15 cellular contexts compared by ENCODE assay signal in the genomic region with DNA sequence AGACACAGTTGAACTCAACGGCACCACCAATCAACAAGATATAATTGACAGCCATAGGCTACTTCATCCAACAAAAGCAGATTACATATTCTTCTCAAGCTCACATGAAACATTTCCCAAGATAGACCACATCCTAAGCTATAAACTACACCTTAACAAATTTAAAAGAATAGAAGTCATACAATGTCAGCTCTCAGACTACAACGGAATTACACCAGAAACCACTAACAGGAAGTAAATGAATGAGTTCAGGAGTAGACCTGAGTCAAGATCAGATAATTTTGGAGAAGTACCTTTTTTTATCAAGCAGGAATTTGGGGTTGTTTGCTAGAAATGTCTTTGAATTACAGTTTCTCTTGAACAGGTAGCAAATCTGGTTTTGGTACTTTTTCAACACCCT.
"Had no signal": no experiment of that assay in that cellular context is flagged by ENCODE, and none has a peak within 500 bp of the region (broad histone marks: within the 10 kb centered on the region; RNA-seq: fewer than 3 reads in every experiment).

No MANE protein-coding gene starts in this region.

- H3K4me2 ChIP-seq: hepatocyte had no signal

- FAIRE-seq: colon had no signal

- H2AFZ ChIP-seq: hepatocyte had no signal

- H3K79me2 ChIP-seq: hepatocyte had no signal

- H3K27ac ChIP-seq: body of pancreas, dorsolateral prefrontal cortex, epithelial cell of prostate, hepatocyte, prostate gland, thyroid gland had no signal

- H3K36me3 ChIP-seq: prostate gland, thyroid gland had no signal

- DNase-seq: activated CD8-positive, alpha-beta T cell treated with anti-CD3 and anti-CD28 coated beads for 36 hours; activated naive CD4-positive, alpha-beta T cell treated with anti-CD3 and anti-CD28 coated beads for 36 hours; activated T-cell treated with anti-CD3 and anti-CD28 coated beads, Interleukin-2, amount 50 U/mL, for 24 hours; body of pancreas; central memory CD4-positive, alpha-beta T cell; dorsolateral prefrontal cortex; endodermal cell; foreskin fibroblast; stimulated activated CD4-positive, alpha-beta T cell treated with anti-CD3 and anti-CD28 coated beads, Interleukin-2, amount 100 ng/mL, for 24 hours; stimulated activated naive CD4-positive, alpha-beta T cell treated with Interleukin-2 at 50 U/mL for 16 hours; thyroid gland had no signal

- H3K9me3 ChIP-seq: body of pancreas, prostate gland, thyroid gland had no signal

- ATAC-seq: activated CD8-positive, alpha-beta T cell treated with anti-CD3 and anti-CD28 coated beads for 36 hours; body of pancreas had no signal

- H3K4me3 ChIP-seq: body of pancreas, dorsolateral prefrontal cortex, hepatocyte, prostate gland, thyroid gland had no signal

- H3K27me3 ChIP-seq: body of pancreas, hepatocyte, thyroid gland had no signal

- H3K4me1 ChIP-seq: body of pancreas, prostate gland, thyroid gland had no signal
